In genomic region chr11:45233121-45233803, GRCh38 we compare ENCODE assay signal across 9 cellular contexts. TPM values are rescaled to one million over a fixed set of nuclear protein-coding genes. Genes with fewer than 3 reads are reported as not detected.
A peak's percentile ranks its signal among the peaks of the same experiment; 100 is the strongest.
DNase-seq lines count a peak whose midpoint lies in the region; ATAC-seq and TF ChIP-seq lines count a peak whose summit lies in the region.
"Had no signal": no experiment of that assay in that cellular context is flagged by ENCODE, and none has a peak within 500 bp of the region (broad histone marks: within the 10 kb centered on the region; RNA-seq: fewer than 3 reads in every experiment).

No MANE protein-coding gene starts in this region.

- H2AFZ ChIP-seq in osteoblast (ENCODE audit: low read length): no peak overlapping the region

- ATAC-seq in HG03103 (IDR thresholded peaks at IDR 0.05; ENCODE audit: low read depth, unreplicated experiment): peak; percentile 60
- peak; percentile 57 to 77 for ATAC-seq in activated T-cell treated with anti-CD3 and anti-CD28 coated beads, Interleukin-2, amount 50 U/mL, for 72 hours (replicated peaks in 1 of 2)

- H3K4me2 ChIP-seq in osteoblast (ENCODE audit: insufficient read depth, low read length): no peak overlapping the region

- peak; percentile 14 for DNase-seq in NCI-H2107 treated with DMSO at 0.1 percent for 48 hours (lab: John Stamatoyannopoulos, UW; ENCODE audit: unreplicated experiment)
- no peak for DNase-seq in NCI-H2107 (lab: John Stamatoyannopoulos, UW)
- DNase-seq in Peyer's patch: peak; percentile 52 to 85 (median 80)
- peak; percentile 66 to 74 for DNase-seq in activated T-cell treated with anti-CD3 and anti-CD28 coated beads, Interleukin-2, amount 50 U/mL, for 72 hours
- DNase-seq in fibroblast of the aortic adventitia (ENCODE audit: low read depth): peak; percentile 50
- peak; percentile 98 for DNase-seq in osteoblast (ENCODE audit: insufficient read length, low spot score, missing footprints)
- peak; percentile 47 to 75 for DNase-seq in tibial nerve (ENCODE audit: low spot score in 2 of 2)

- H4K20me1 ChIP-seq in osteoblast (ENCODE audit: insufficient read depth, low read length): no peaks in the 10 kb centered on the region

- 59 to 62% methylated on average over 12 to 17 of the region's 17 CpGs for WGBS in tibial nerve, 2 donors

- TF ChIP-seq CTCF in Peyer's patch (IDR thresholded peaks at IDR 0.05): peak; percentile 31 to 80 (median 73)
- peak; percentile 92 for TF ChIP-seq CTCF in fibroblast of the aortic adventitia (IDR thresholded peaks at IDR 0.05; ENCODE audit: insufficient read depth, low read length)
- peak; percentile 89 for TF ChIP-seq CTCF in osteoblast (IDR thresholded peaks at IDR 0.05; ENCODE audit: extremely low read depth, low read depth, low read length)
- peak; percentile 69 to 92 (median 82) for TF ChIP-seq CTCF in tibial nerve (IDR thresholded peaks at IDR 0.05)

- no peaks in the 10 kb centered on the region for H3K79me2 ChIP-seq in osteoblast (ENCODE audit: insufficient read depth, low read length)

- no peak for TF ChIP-seq EP300 in tibial nerve (IDR thresholded peaks at IDR 0.05)

- H3K4me3 Mint-ChIP-seq in activated T-cell treated with anti-CD3 and anti-CD28 coated beads, Interleukin-2, amount 50 U/mL, for 72 hours: no peak overlapping the region

- no peak overlapping the region for H3K4me3 ChIP-seq in Peyer's patch
- no peak overlapping the region for H3K4me3 ChIP-seq in fibroblast of the aortic adventitia (ENCODE audit: low read depth, low read length)
- no peak overlapping the region for H3K4me3 ChIP-seq in osteoblast (ENCODE audit: insufficient read depth, low read length)
- no peak overlapping the region for H3K4me3 ChIP-seq in tibial nerve

- no peak for TF ChIP-seq POLR2A in Peyer's patch (IDR thresholded peaks at IDR 0.05)
- TF ChIP-seq POLR2A in tibial nerve (IDR thresholded peaks at IDR 0.05): no peak

- no peaks in the 10 kb centered on the region for H3K9me3 Mint-ChIP-seq in activated T-cell treated with anti-CD3 and anti-CD28 coated beads, Interleukin-2, amount 50 U/mL, for 72 hours

- no peaks in the 10 kb centered on the region for H3K36me3 Mint-ChIP-seq in activated T-cell treated with anti-CD3 and anti-CD28 coated beads, Interleukin-2, amount 50 U/mL, for 72 hours (ENCODE audit: insufficient read depth in 2 of 2)

- no peaks in the 10 kb centered on the region for H3K4me1 ChIP-seq in Peyer's patch
- H3K4me1 ChIP-seq in osteoblast (ENCODE audit: insufficient read depth, low read length): peaks cover under 1% of the 10 kb centered on the region
- peaks cover 0 to 4% (median 0%) of the 10 kb centered on the region in 4 donors for H3K4me1 ChIP-seq in tibial nerve

- H3K9me3 ChIP-seq in Peyer's patch (no peaks in the 10 kb centered on the region), osteoblast (ENCODE audit: low read depth, low read length) (no peaks in the 10 kb centered on the region), tibial nerve (no peaks in the 10 kb centered on the region)

- H3K36me3 ChIP-seq in Peyer's patch (no peaks in the 10 kb centered on the region), osteoblast (ENCODE audit: insufficient read depth, low read length) (no peaks in the 10 kb centered on the region), tibial nerve (peaks cover 0 to 11% (median 0%) of the 10 kb centered on the region in 3 donors)

- H3K4me1 Mint-ChIP-seq in activated T-cell treated with anti-CD3 and anti-CD28 coated beads, Interleukin-2, amount 50 U/mL, for 72 hours (ENCODE audit: low read depth): no peaks in the 10 kb centered on the region

- H3K27ac Mint-ChIP-seq in activated T-cell treated with anti-CD3 and anti-CD28 coated beads, Interleukin-2, amount 50 U/mL, for 72 hours: no peak overlapping the region

- H3K27ac ChIP-seq in Peyer's patch: no peak overlapping the region
- H3K27ac ChIP-seq in osteoblast (ENCODE audit: low read depth, low read length): no peak overlapping the region
- H3K27ac ChIP-seq in tibial nerve: no peak overlapping the region

- peaks cover 29% of the 10 kb centered on the region for H3K27me3 Mint-ChIP-seq in activated T-cell treated with anti-CD3 and anti-CD28 coated beads, Interleukin-2, amount 50 U/mL, for 72 hours (ENCODE audit: low read depth)

- H3K27me3 ChIP-seq in Peyer's patch (no peaks in the 10 kb centered on the region), osteoblast (ENCODE audit: insufficient read depth, low read length) (peaks cover 4% of the 10 kb centered on the region), tibial nerve (no peaks in the 10 kb centered on the region)

RNA-seq across cellular contexts. Expression of gene SYT13, which starts 52.9 kb away (rescaled TPM):
- total RNA-seq in Peyer's patch: 10 to 100 TPM; 15.4 to 41.3 (median 25.2) TPM
- total RNA-seq in activated T-cell treated with anti-CD3 and anti-CD28 coated beads, Interleukin-2, amount 50 U/mL, for 72 hours: not detected
- total RNA-seq in fibroblast of the aortic adventitia (ENCODE audit: low replicate concordance): not detected in 2 replicates
- under 0.01 TPM in 2 replicates for total RNA-seq in osteoblast
- under 1 TPM in 2 of 4 donors, not detected in 2; 0.21 to 0.44 TPM for total RNA-seq in tibial nerve
- total RNA-seq: pulmonary artery endothelial cell had no signal

Comparison
In these comparisons a context has a peak if more than half of its experiments do, and no peak if none do; other contexts are left out.
1. RNA of gene SYT13, which starts 52.9 kb away (total RNA-seq): 15.4 to 41.3 TPM in Peyer's patch; 0.21 to 0.44 TPM in tibial nerve, not detected in activated T-cell treated with anti-CD3 and anti-CD28 coated beads, Interleukin-2, amount 50 U/mL, for 72 hours, not detected in fibroblast of the aortic adventitia and under 0.01 TPM in osteoblast; every median in the first group is over 10 times any median in the second.
2. Peak in every context shown above with its lines, with median percentiles within 50 percentile points of each other: CTCF ChIP-seq.